Comparison of ENCODE assay signal across 18 cellular contexts in genomic region chr10:14727389-14727918, GRCh38.
"Had no signal": no experiment of that assay in that cellular context is flagged by ENCODE, and none has a peak within 500 bp of the region (broad histone marks: within the 10 kb centered on the region; RNA-seq: fewer than 3 reads in every experiment).

No MANE protein-coding gene starts in this region.

- H3K27me3 Mint-ChIP-seq: activated naive CD8-positive, alpha-beta T cell treated with anti-CD3 and anti-CD28 coated beads, Interleukin-2, amount 50 U/mL, for 24 hours; naive thymus-derived CD4-positive, alpha-beta T cell had no signal

- DNase-seq: activated CD4-positive, alpha-beta T cell treated with anti-CD3 and anti-CD28 coated beads, Interleukin-2, amount 50 U/mL, for 4 hours; activated naive CD4-positive, alpha-beta T cell treated with anti-CD3 and anti-CD28 coated beads for 36 hours; activated naive CD8-positive, alpha-beta T cell treated with anti-CD3 and anti-CD28 coated beads, Interleukin-2, amount 50 U/mL, for 24 hours; activated T-cell treated with anti-CD3 and anti-CD28 coated beads for 4 hours; aorta; cortex of kidney; effector CD8-positive, alpha-beta T cell; foreskin melanocyte; heart left ventricle; left cardiac atrium; naive thymus-derived CD4-positive, alpha-beta T cell; pancreas; stimulated activated CD4-positive, alpha-beta T cell treated with anti-CD3 and anti-CD28 coated beads, Interleukin-12 subunit alpha, Interleukin-12 subunit beta, amount 100 ng/mL, for 4 hours; stimulated activated CD4-positive, alpha-beta T cell treated with anti-CD3 and anti-CD28 coated beads, Interleukin-2, amount 100 ng/mL, for 24 hours; thyroid gland; uterus had no signal

- H3K9me3 Mint-ChIP-seq: activated naive CD8-positive, alpha-beta T cell treated with anti-CD3 and anti-CD28 coated beads, Interleukin-2, amount 50 U/mL, for 24 hours had no signal

- H3K4me3 ChIP-seq: heart left ventricle, pancreas, thyroid gland, uterus had no signal

- H3K36me3 ChIP-seq: heart left ventricle, pancreas, thyroid gland, uterus had no signal

- H3K9me3 ChIP-seq: pancreas, thyroid gland, uterus had no signal

- H3K27ac ChIP-seq: epithelial cell of prostate, heart left ventricle, pancreas, thyroid gland, uterus had no signal

- H3K27me3 ChIP-seq: pancreas, thyroid gland, uterus had no signal

- ATAC-seq: activated naive CD8-positive, alpha-beta T cell treated with anti-CD3 and anti-CD28 coated beads, Interleukin-2, amount 50 U/mL, for 24 hours; heart left ventricle; left cardiac atrium; naive thymus-derived CD4-positive, alpha-beta T cell had no signal

- H3K4me1 ChIP-seq: heart left ventricle, thyroid gland, uterus had no signal

- H3K27ac Mint-ChIP-seq: activated naive CD4-positive, alpha-beta T cell treated with anti-CD3 and anti-CD28 coated beads for 36 hours; activated naive CD8-positive, alpha-beta T cell treated with anti-CD3 and anti-CD28 coated beads, Interleukin-2, amount 50 U/mL, for 24 hours; activated T-helper 2 cell treated with anti-CD3 and anti-CD28 coated beads, Interferon-gamma antibody, Interleukin-2, Interleukin-4, amounts not matched to agents 10 μg/mL and 5 μg/mL and 100 μg/mL, durations not matched to agents 14 hours and 24 hours and 36 hours had no signal

- H3K4me3 Mint-ChIP-seq: activated naive CD4-positive, alpha-beta T cell treated with anti-CD3 and anti-CD28 coated beads for 36 hours; activated naive CD8-positive, alpha-beta T cell treated with anti-CD3 and anti-CD28 coated beads, Interleukin-2, amount 50 U/mL, for 24 hours; naive thymus-derived CD4-positive, alpha-beta T cell had no signal
